1 cellular context compared by ENCODE assay signal in the genomic region with DNA sequence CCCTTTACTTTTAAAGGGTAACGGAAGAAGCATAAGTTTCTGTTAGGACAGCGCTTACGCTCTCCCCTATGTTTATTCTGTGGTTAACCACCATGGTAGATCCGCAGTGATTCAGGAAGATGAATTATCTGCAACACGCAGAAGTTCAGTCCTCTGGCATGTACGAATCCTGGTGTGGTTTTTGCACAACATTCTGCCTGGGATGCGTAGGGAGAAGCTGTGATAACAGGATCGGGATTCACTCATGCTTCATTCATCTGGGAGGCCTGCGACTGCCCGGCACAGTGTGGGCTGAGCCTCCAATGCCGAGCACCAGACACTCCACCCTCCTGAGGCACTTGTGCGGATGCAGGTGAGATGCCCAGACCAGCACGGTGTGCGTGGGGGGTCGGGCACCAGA.
TF ChIP-seq lines count a peak whose summit lies in the region.
"Not testable (repeated sequence)": the region's sequence is repeated elsewhere in the genome, so short reads cannot be mapped to it uniquely, and the experiment has no call there.

No MANE protein-coding gene starts in this region.

TF ChIP-seq in K562, 482 proteins besides CTCF, POLR2A, EP300 and RAD21 (continued from another document):
- TF ChIP-seq, protein P1, sequence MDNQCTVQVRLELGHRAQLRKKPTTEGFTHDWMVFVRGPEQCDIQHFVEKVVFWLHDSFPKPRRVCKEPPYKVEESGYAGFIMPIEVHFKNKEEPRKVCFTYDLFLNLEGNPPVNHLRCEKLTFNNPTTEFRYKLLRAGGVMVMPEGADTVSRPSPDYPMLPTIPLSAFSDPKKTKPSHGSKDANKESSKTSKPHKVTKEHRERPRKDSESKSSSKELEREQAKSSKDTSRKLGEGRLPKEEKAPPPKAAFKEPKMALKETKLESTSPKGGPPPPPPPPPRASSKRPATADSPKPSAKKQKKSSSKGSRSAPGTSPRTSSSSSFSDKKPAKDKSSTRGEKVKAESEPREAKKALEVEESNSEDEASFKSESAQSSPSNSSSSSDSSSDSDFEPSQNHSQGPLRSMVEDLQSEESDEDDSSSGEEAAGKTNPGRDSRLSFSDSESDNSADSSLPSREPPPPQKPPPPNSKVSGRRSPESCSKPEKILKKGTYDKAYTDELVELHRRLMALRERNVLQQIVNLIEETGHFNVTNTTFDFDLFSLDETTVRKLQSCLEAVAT (IDR thresholded peaks at IDR 0.05): peak in 1 of 2 experiments; percentile 66; a peak in 1 of 4 replicates
- TF ChIP-seq MEIS2 (IDR thresholded peaks at IDR 0.05; ENCODE audit: partially characterized antibody): peak; percentile 23
- TF ChIP-seq, protein P2, sequence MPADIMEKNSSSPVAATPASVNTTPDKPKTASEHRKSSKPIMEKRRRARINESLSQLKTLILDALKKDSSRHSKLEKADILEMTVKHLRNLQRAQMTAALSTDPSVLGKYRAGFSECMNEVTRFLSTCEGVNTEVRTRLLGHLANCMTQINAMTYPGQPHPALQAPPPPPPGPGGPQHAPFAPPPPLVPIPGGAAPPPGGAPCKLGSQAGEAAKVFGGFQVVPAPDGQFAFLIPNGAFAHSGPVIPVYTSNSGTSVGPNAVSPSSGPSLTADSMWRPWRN (IDR thresholded peaks at IDR 0.05; ENCODE audit: low read depth): peak; percentile 64; the same call in 1 of the 2 replicates
- peak in 1 of 2 experiments; percentile 31; a peak in 1 of 4 replicates for TF ChIP-seq HDAC1 (IDR thresholded peaks at IDR 0.05)
- TF ChIP-seq FOXA3 (CRISPR knock-in tag; conservative IDR thresholded peaks at IDR 0.05 in 1 of 2, IDR thresholded peaks at IDR 0.05 in 1 of 2): peak in 1 of 2 experiments; percentile 92; a peak in 2 of 4 replicates
- TF ChIP-seq CXXC5 (CRISPR knock-in tag; IDR thresholded peaks at IDR 0.05): peak; percentile 32; the same call in 1 of the 2 replicates
- TF ChIP-seq KDM1A (IDR thresholded peaks at IDR 0.05): peak; percentile 74 to 75; a peak in 3 of 4 replicates
- TF ChIP-seq TEAD4 (IDR thresholded peaks at IDR 0.05; ENCODE audit: low read length): 0 out of 2 replicates have a peak, but pooled peaks have one; percentile 10
- TF ChIP-seq TEAD4 (CRISPR knock-in tag; IDR thresholded peaks at IDR 0.05; ENCODE audit: borderline replicate concordance): not testable (repeated sequence)
- TF ChIP-seq CBFA2T3 (IDR thresholded peaks at IDR 0.05): 0 out of 2 replicates have a peak, but pooled peaks have one; percentile 10
